ENCODE assay signal across 8 cellular contexts in the genomic region with DNA sequence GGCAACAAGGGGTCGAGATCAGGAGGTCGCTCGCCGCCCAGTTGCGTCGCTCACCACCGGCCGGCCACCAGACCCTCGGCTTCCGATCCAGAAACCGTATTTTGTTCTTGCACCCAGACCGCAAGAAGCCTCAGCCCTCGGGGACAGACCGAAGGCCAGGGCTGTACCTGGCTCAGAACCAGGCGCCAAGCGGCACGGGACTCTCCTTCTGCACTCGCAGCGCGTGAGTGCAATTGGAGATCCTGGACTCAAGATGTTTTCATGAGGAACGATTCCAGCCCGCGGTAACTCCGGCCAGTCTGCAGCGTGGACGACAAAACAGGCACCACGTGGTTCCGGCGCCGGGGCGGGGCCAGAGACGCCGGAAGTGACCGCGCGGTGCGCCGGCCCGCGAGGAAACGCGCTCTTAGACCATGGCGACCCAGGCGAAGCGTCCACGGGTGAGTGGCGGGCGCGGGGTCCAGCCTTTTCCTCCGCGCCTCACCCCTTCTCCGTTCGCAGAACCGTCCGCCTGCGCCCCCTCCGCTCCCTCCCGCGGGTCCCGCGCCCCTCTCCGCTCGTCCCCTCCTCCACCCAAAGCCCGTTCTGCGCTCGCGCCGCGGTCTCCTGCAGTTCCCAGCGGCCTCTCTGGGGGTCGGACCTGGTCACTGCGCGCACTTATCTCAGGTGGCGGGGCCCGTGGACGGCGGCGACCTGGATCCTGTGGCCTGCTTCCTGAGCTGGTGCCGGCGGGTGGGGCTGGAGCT. TPM values are rescaled to one million over a fixed set of nuclear protein-coding genes. Genes with fewer than 3 reads are reported as not detected.
DNase-seq lines count a peak whose midpoint lies in the region; ATAC-seq and TF ChIP-seq lines count a peak whose summit lies in the region.

A gene with protein sequence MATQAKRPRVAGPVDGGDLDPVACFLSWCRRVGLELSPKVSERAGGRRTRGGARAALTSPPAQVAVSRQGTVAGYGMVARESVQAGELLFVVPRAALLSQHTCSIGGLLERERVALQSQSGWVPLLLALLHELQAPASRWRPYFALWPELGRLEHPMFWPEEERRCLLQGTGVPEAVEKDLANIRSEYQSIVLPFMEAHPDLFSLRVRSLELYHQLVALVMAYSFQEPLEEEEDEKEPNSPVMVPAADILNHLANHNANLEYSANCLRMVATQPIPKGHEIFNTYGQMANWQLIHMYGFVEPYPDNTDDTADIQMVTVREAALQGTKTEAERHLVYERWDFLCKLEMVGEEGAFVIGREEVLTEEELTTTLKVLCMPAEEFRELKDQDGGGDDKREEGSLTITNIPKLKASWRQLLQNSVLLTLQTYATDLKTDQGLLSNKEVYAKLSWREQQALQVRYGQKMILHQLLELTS (plus strand): TSS at position 393 of the 746 bp plus-strand sequence. CDS start 21 bp downstream, at position 414.

- intact Hi-C loops in CD8-positive, alpha-beta T cell (cut with DNase I, micrococcal nuclease) = loop anchor here (1.0 to 10.0 kb wide), 7 partner anchors 112 to 510 kb away; a partner anchor contains a TSS

- H2AFZ ChIP-seq in OCI-LY1 (ENCODE audit: low read length) = no peak within 1 kb of the TSS

- H3K4me1 Mint-ChIP-seq in CD8-positive, alpha-beta T cell (ENCODE audit: low read depth) = peaks cover 20% of the 10 kb centered on the region
- peaks cover 27% of the 10 kb centered on the region for H3K4me1 Mint-ChIP-seq in activated T-cell treated with anti-CD3 and anti-CD28 coated beads, Interleukin-2, amount 50 U/mL, for 4 hours (ENCODE audit: low read depth)

- POLR2A ChIA-PET in CD8-positive, alpha-beta T cell (lab: Charles Lee) = interaction anchor here (0.6 to 1.2 kb wide), 5 partner anchors 9 to 243 kb away, joined by 3 read pairs; no protein-coding TSS in a partner anchor

- no peaks in the 10 kb centered on the region for H3K9me3 Mint-ChIP-seq in CD8-positive, alpha-beta T cell
- no peaks in the 10 kb centered on the region for H3K9me3 Mint-ChIP-seq in activated T-cell treated with anti-CD3 and anti-CD28 coated beads, Interleukin-2, amount 50 U/mL, for 4 hours

- no peaks in the 10 kb centered on the region for H3K9me3 ChIP-seq in CD8-positive, alpha-beta T cell (ENCODE audit: low read length)
- H3K9me3 ChIP-seq in OCI-LY1 (ENCODE audit: low read length) (no peaks in the 10 kb centered on the region), muscle layer of colon (ENCODE audit: low read length) (no peaks in the 10 kb centered on the region)

- peak within 1 kb of the TSS; percentile 90 for H3K4me3 Mint-ChIP-seq in CD8-positive, alpha-beta T cell
- H3K4me3 Mint-ChIP-seq in activated T-cell treated with anti-CD3 and anti-CD28 coated beads, Interleukin-2, amount 50 U/mL, for 4 hours = peak within 1 kb of the TSS; percentile 90

- peak within 1 kb of the TSS; percentile 85 for H3K9ac ChIP-seq in OCI-LY1 (ENCODE audit: low read length)
- H3K9ac ChIP-seq in muscle layer of colon (ENCODE audit: low read length) = peak within 1 kb of the TSS; percentile 11

- no peaks in the 10 kb centered on the region for H3K27me3 Mint-ChIP-seq in CD8-positive, alpha-beta T cell (ENCODE audit: low read depth)
- no peaks in the 10 kb centered on the region for H3K27me3 Mint-ChIP-seq in activated T-cell treated with anti-CD3 and anti-CD28 coated beads, Interleukin-2, amount 50 U/mL, for 4 hours (ENCODE audit: low read depth)

- peak; percentile 59 for ATAC-seq in CD8-positive, alpha-beta T cell
- ATAC-seq in GM19438 (IDR thresholded peaks at IDR 0.05; ENCODE audit: low read depth, unreplicated experiment) = peak; percentile 73
- peak; percentile 70 for ATAC-seq in HG03571 (IDR thresholded peaks at IDR 0.05; ENCODE audit: unreplicated experiment)
- ATAC-seq in activated T-cell treated with anti-CD3 and anti-CD28 coated beads, Interleukin-2, amount 50 U/mL, for 4 hours = peak; percentile 78 to 84
- ATAC-seq in esophagus mucosa = peak; percentile 79

- H3K36me3 Mint-ChIP-seq in CD8-positive, alpha-beta T cell = peaks cover 32% of the 10 kb centered on the region
- H3K36me3 Mint-ChIP-seq in activated T-cell treated with anti-CD3 and anti-CD28 coated beads, Interleukin-2, amount 50 U/mL, for 4 hours (ENCODE audit: insufficient read depth) = peaks cover 18% of the 10 kb centered on the region

- peak within 1 kb of the TSS; percentile 64 for H3K27ac ChIP-seq in CD8-positive, alpha-beta T cell (ENCODE audit: low read depth, low read length)
- H3K27ac ChIP-seq in OCI-LY1 (ENCODE audit: low read depth, low read length, poor library complexity, severe bottlenecking) (peak within 1 kb of the TSS; percentile 43), muscle layer of colon (ENCODE audit: low read depth, low read length) (peak within 1 kb of the TSS; percentile 87)

- no peak for TF ChIP-seq CTCF in CD8-positive, alpha-beta T cell (IDR thresholded peaks at IDR 0.05)
- TF ChIP-seq CTCF in OCI-LY1 (IDR thresholded peaks at IDR 0.05; ENCODE audit: low read length) = no peak

- peak within 1 kb of the TSS; percentile 88 for H3K4me2 ChIP-seq in OCI-LY1 (ENCODE audit: low read length)

- H3K36me3 ChIP-seq in CD8-positive, alpha-beta T cell (ENCODE audit: insufficient read depth, low read length) = peaks cover 16% of the 10 kb centered on the region
- H3K36me3 ChIP-seq in OCI-LY1 (ENCODE audit: insufficient read depth, low read length) = peaks cover 39% of the 10 kb centered on the region
- peaks cover 27% of the 10 kb centered on the region for H3K36me3 ChIP-seq in muscle layer of colon (ENCODE audit: insufficient read depth, low read length)

- H3F3A ChIP-seq in OCI-LY1 (ENCODE audit: insufficient read depth, low read length) = peaks cover 9% of the 10 kb centered on the region; the same call in 1 of the 2 replicates

- H3K27ac Mint-ChIP-seq in CD8-positive, alpha-beta T cell = peak within 1 kb of the TSS; percentile 80

- H3K79me2 ChIP-seq in OCI-LY1 (ENCODE audit: insufficient read depth, low read length) = no peaks in the 10 kb centered on the region

- H3K27me3 ChIP-seq in CD8-positive, alpha-beta T cell (ENCODE audit: insufficient read depth, low read length) = no peaks in the 10 kb centered on the region
- no peaks in the 10 kb centered on the region for H3K27me3 ChIP-seq in OCI-LY1 (ENCODE audit: insufficient read depth, low read length)
- H3K27me3 ChIP-seq in muscle layer of colon (ENCODE audit: control insufficient read depth in 1 of 2, insufficient read depth in 2 of 2, low read length in 2 of 2) = no peaks in the 10 kb centered on the region

- DNase-seq in CD8-positive, alpha-beta T cell = peak; percentile 25 to 81 (median 63)
- peak; percentile 65 for DNase-seq in activated T-cell treated with anti-CD3 and anti-CD28 coated beads, Interleukin-2, amount 50 U/mL, for 4 hours
- DNase-seq in stimulated activated CD8-positive, alpha-beta memory T cell treated with anti-CD3 and anti-CD28 coated beads, Interleukin-7, amount 100 ng/mL, for 24 hours (ENCODE audit: low read depth) = peak; percentile 63

- H3K4me1 ChIP-seq in CD8-positive, alpha-beta T cell (ENCODE audit: insufficient read depth, low read length) = peaks cover 13% of the 10 kb centered on the region
- H3K4me1 ChIP-seq in OCI-LY1 (ENCODE audit: insufficient read depth, low read length, severe bottlenecking) (peaks cover 25% of the 10 kb centered on the region), muscle layer of colon (ENCODE audit: insufficient read depth, low read length) (peaks cover 6% of the 10 kb centered on the region)

- peak within 1 kb of the TSS; percentile 92 for H3K4me3 ChIP-seq in CD8-positive, alpha-beta T cell (ENCODE audit: low read depth, low read length)
- H3K4me3 ChIP-seq in OCI-LY1 (ENCODE audit: low read depth, low read length, poor library complexity, severe bottlenecking) (peak within 1 kb of the TSS; percentile 85), muscle layer of colon (ENCODE audit: low read depth in 1 of 2, low read length in 2 of 2) (peak within 1 kb of the TSS; percentile 89 to 95)

- no peaks in the 10 kb centered on the region for H3K9me2 ChIP-seq in OCI-LY1 (ENCODE audit: low read depth, low read length)

- no peaks in the 10 kb centered on the region for H4K20me1 ChIP-seq in OCI-LY1 (ENCODE audit: insufficient read depth, low read length)

- CTCF ChIA-PET in CD8-positive, alpha-beta T cell (lab: Charles Lee) = interaction anchor here (2.3 kb wide), 1 partner anchor 241 kb away, joined by 14 read pairs; no protein-coding TSS in a partner anchor

RNA-seq across cellular contexts. Expression of the gene that starts here (rescaled TPM):
- total RNA-seq in CD8-positive, alpha-beta T cell = 10 to 100 TPM; 17.3 to 17.4 TPM
- total RNA-seq in activated T-cell treated with anti-CD3 and anti-CD28 coated beads, Interleukin-2, amount 50 U/mL, for 4 hours = 10 to 100 TPM; 31.7 to 36.5 (median 33.3) TPM
- total RNA-seq in esophagus mucosa = 11.7 TPM

Comparison
In these comparisons a context has a peak if more than half of its experiments do, and no peak if none do; other contexts are left out.
1. Peak in every context shown above with its lines: DNase-seq, ATAC-seq, H3K4me3 ChIP-seq and H3K27ac ChIP-seq.